8 cellular contexts compared by ENCODE assay signal in the genomic region with DNA sequence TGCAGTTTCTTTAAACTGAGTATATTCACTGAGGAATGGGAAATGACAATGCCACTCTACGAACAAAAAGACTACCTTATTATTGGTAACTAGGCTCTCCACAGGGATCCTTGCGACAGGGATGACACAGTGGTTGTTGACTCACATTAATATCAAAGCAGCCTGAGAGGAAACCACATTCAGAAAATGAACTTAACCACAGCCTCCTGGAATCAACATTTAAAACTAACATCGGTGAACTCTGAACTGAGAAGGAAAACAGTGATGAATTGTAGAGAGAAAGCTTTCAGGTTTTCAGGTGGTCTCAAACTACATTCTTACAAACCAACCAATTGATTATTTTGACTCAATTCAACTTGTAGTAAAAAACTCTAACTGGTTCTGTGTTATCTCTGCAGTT.
DNase-seq lines count a peak whose midpoint lies in the region; ATAC-seq, FAIRE-seq and TF ChIP-seq lines count a peak whose summit lies in the region.

No MANE protein-coding gene starts in this region.

- H3K4me1 Mint-ChIP-seq in brain = peaks cover 39% of the 10 kb centered on the region

- no peak overlapping the region for H2AFZ ChIP-seq in smooth muscle cell (ENCODE audit: low read depth)
- no peak overlapping the region for H2AFZ ChIP-seq in Karpas-422 (ENCODE audit: low read length)

- peaks cover 6% of the 10 kb centered on the region for H3K27me3 Mint-ChIP-seq in brain

- H3K4me2 ChIP-seq in smooth muscle cell (peak overlapping the region; percentile 62), Karpas-422 (ENCODE audit: low read depth, low read length, poor library complexity, severe bottlenecking) (no peak overlapping the region)

- no peaks in the 10 kb centered on the region for H3K9me2 ChIP-seq in Karpas-422 (replicated peaks; ENCODE audit: insufficient read depth, low read length)

- DNase-seq in ACHN = peak; percentile 40
- no peak for DNase-seq in GM19239 (ENCODE audit: insufficient read length, low spot score)
- DNase-seq in NOMO-1 treated with DMSO at 0.1 percent for 48 hours (lab: John Stamatoyannopoulos, UW; ENCODE audit: unreplicated experiment) = peak; percentile 16
- DNase-seq in smooth muscle cell (lab: John Stamatoyannopoulos, UW; ENCODE audit: unreplicated experiment) = no peak
- DNase-seq in Karpas-422 = no peak

- H4K20me1 ChIP-seq in smooth muscle cell (ENCODE audit: low read depth) (no peaks in the 10 kb centered on the region), Karpas-422 (ENCODE audit: insufficient read depth, low read depth, low read length) (no peaks in the 10 kb centered on the region)

- peaks cover 38% of the 10 kb centered on the region for H3K79me2 ChIP-seq in smooth muscle cell (ENCODE audit: low read depth)
- no peaks in the 10 kb centered on the region for H3K79me2 ChIP-seq in Karpas-422 (ENCODE audit: low read length)

- no peak overlapping the region for H3K4me3 Mint-ChIP-seq in brain

- no peak overlapping the region for H3K4me3 ChIP-seq in smooth muscle cell
- H3K4me3 ChIP-seq in Karpas-422 (ENCODE audit: low read length) = no peak overlapping the region

- no peaks in the 10 kb centered on the region for H3K27me3 ChIP-seq in smooth muscle cell (ENCODE audit: low read depth)
- H3K27me3 ChIP-seq in Karpas-422 (ENCODE audit: low read length) = no peaks in the 10 kb centered on the region

- no peaks in the 10 kb centered on the region for H3K36me3 ChIP-seq in smooth muscle cell (ENCODE audit: low read depth)
- H3K36me3 ChIP-seq in Karpas-422 (ENCODE audit: insufficient read depth, low read length) = no peaks in the 10 kb centered on the region

- no peaks in the 10 kb centered on the region for H3K9me3 ChIP-seq in smooth muscle cell (replicated peaks; ENCODE audit: low read depth)
- no peaks in the 10 kb centered on the region for H3K9me3 ChIP-seq in Karpas-422 (ENCODE audit: low read length)

- peak overlapping the region in 4 of 5 experiments; percentile 35 to 99 (median 72) for H3K27ac Mint-ChIP-seq in brain

- peak overlapping the region; percentile 97 for H3K27ac ChIP-seq in smooth muscle cell (ENCODE audit: low read depth)
- no peak overlapping the region for H3K27ac ChIP-seq in Karpas-422 (ENCODE audit: low read length)

- TF ChIP-seq CTCF in brain (conservative IDR thresholded peaks at IDR 0.05) (no peak), smooth muscle cell (IDR thresholded peaks at IDR 0.05; ENCODE audit: borderline replicate concordance, insufficient read depth, poor library complexity, severe bottlenecking) (no peak)

- no peak for ATAC-seq in HG03521 (IDR thresholded peaks at IDR 0.05; ENCODE audit: unreplicated experiment)
- ATAC-seq in GM18505 (IDR thresholded peaks at IDR 0.05; ENCODE audit: unreplicated experiment) = no peak

- H3K9ac ChIP-seq in smooth muscle cell (ENCODE audit: low read depth) (peak overlapping the region; percentile 87), Karpas-422 (ENCODE audit: low read length) (no peak overlapping the region)

- peaks cover 33% of the 10 kb centered on the region for H3F3A ChIP-seq in smooth muscle cell (ENCODE audit: low read depth)

- 13% methylated on average over 3 of the region's 3 CpGs for WGBS in smooth muscle cell (ENCODE audit: low lambda C conversion rate)

- no peaks in the 10 kb centered on the region for H3K9me3 Mint-ChIP-seq in brain

- in situ Hi-C loops in ACHN (cut with HindIII; ENCODE audit: low pct_ligation_motif_present, low pct_unique_long_range_greater_than_20kb, low sequenced_read_pairs) = no loop called here

- TF ChIP-seq POLR2A in GM18505 (IDR thresholded peaks at IDR 0.05; ENCODE audit: borderline replicate concordance, extremely low read depth, insufficient read depth, insufficient read length) = no peak

- H3K36me3 Mint-ChIP-seq in brain = no peaks in the 10 kb centered on the region

- FAIRE-seq in GM19239 (lab: Jason Lieb, UNC) = peak; percentile 96

- H3K4me1 ChIP-seq in smooth muscle cell (ENCODE audit: low read depth) = peaks cover 35% of the 10 kb centered on the region
- peaks cover 14% of the 10 kb centered on the region for H3K4me1 ChIP-seq in Karpas-422 (ENCODE audit: low read length)

Comparison
In these comparisons a context has a peak if more than half of its experiments do, and no peak if none do; other contexts are left out.
1. DNase-seq: peak in ACHN (single experiment) and NOMO-1 treated with DMSO at 0.1 percent for 48 hours (single experiment); none in GM19239 (single experiment), smooth muscle cell (single experiment) and Karpas-422 (single experiment).